Comparison of ENCODE assay signal across 19 cellular contexts in the genomic region with DNA sequence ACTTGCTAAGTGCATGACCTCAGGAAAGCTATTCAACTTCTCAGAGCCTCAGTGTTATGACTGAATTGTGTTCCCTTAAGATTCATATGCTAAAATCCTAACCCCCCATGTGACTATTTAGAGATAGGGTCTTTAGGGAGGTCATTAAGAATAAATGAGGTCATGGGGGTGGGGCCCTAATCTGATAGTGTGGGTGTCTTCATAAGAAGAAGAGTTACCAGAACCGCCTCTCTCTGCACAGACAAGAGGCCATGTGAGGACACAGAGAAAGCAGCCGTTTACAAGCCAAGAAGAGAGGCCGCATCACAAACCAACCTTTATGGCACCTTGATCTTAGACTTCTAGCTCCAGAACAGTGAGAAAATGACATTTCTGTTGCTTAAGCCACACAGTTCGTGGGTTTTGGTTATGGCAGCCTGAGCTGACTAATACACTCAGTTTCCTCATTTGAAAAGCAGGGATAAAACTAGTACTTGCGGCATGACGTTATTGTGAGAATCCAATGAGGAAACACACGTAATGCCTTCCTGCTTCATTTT. TPM values are rescaled to one million over a fixed set of nuclear protein-coding genes. Genes with fewer than 3 reads are reported as not detected.
DNase-seq lines count a peak whose midpoint lies in the region; ATAC-seq, FAIRE-seq and TF ChIP-seq lines count a peak whose summit lies in the region.
"Had no signal": no experiment of that assay in that cellular context is flagged by ENCODE, and none has a peak within 500 bp of the region (broad histone marks: within the 10 kb centered on the region; RNA-seq: fewer than 3 reads in every experiment).

No MANE protein-coding gene starts in this region.

- H3K9me3 Mint-ChIP-seq in MCF 10A (ENCODE audit: unreplicated experiment), result no peaks in the 10 kb centered on the region
- H3K9me3 Mint-ChIP-seq: CD8-positive, alpha-beta T cell; naive thymus-derived CD8-positive, alpha-beta T cell; stimulated activated naive CD8-positive, alpha-beta T cell treated with anti-CD3 and anti-CD28 coated beads, Interleukin-15, Interleukin-2, amounts not matched to agents 100 ng/mL and 50 ng/mL, for 24 hours had no signal

- peaks cover 36% of the 10 kb centered on the region for H3K4me1 ChIP-seq in A549
- H3K4me1 ChIP-seq in Peyer's patch, result no peaks in the 10 kb centered on the region
- H3K4me1 ChIP-seq in heart left ventricle, result peaks cover 0 to 26% (median 6%) of the 10 kb centered on the region in 12 donors

- H3K36me3 ChIP-seq in KOPT-K1 (ENCODE audit: insufficient read depth, low read length) (no peaks in the 10 kb centered on the region), Peyer's patch (no peaks in the 10 kb centered on the region), heart left ventricle (no peaks in the 10 kb centered on the region)
- H3K36me3 ChIP-seq: vagina had no signal

- ATAC-seq in A549 (no peak), left colon (peak; percentile 23), heart left ventricle (no peak)
- ATAC-seq: CD8-positive, alpha-beta T cell; naive thymus-derived CD8-positive, alpha-beta T cell; psoas muscle had no signal

- FAIRE-seq in A549 (lab: Jason Lieb, UNC), result no peak

- 83% methylated on average over 7 of the region's 7 CpGs for WGBS in A549 (ENCODE audit: missing lambda C conversion rate)
- 78 to 89% (median 81%) methylated on average over 7 of the region's 7 CpGs for WGBS in heart left ventricle, 4 donors

- no peaks in the 10 kb centered on the region for H3K27me3 ChIP-seq in Peyer's patch
- H3K27me3 ChIP-seq in heart left ventricle, result no peaks in the 10 kb centered on the region
- H3K27me3 ChIP-seq: vagina had no signal

- TF ChIP-seq CTCF in A549 (IDR thresholded peaks at IDR 0.05) (no peak), MCF 10A (IDR thresholded peaks at IDR 0.05; ENCODE audit: unreplicated experiment) (no peak), Peyer's patch (IDR thresholded peaks at IDR 0.05) (no peak), heart left ventricle (IDR thresholded peaks at IDR 0.05) (no peak)

- H3K27ac ChIP-seq in A549 (peak overlapping the region; percentile 62 to 80; a peak in 5 of 6 replicates), KOPT-K1 (ENCODE audit: low read depth, low read length, poor library complexity, severe bottlenecking) (peak overlapping the region; percentile 70), Peyer's patch (no peak overlapping the region), heart left ventricle (peak overlapping the region in 1 of 12 donors; percentile 28)
- H3K27ac ChIP-seq: epithelial cell of prostate, psoas muscle, vagina, VCaP had no signal

- H3K4me1 Mint-ChIP-seq in MCF 10A (ENCODE audit: insufficient read depth, unreplicated experiment), result peaks cover 2% of the 10 kb centered on the region

- no peak overlapping the region for H3K4me2 ChIP-seq in A549

- H3K9me3 ChIP-seq in A549 (no peaks in the 10 kb centered on the region), KOPT-K1 (ENCODE audit: insufficient read depth, low read length, poor library complexity, severe bottlenecking) (no peaks in the 10 kb centered on the region), Peyer's patch (no peaks in the 10 kb centered on the region), heart left ventricle (no peaks in the 10 kb centered on the region)
- H3K9me3 ChIP-seq: psoas muscle, vagina had no signal

- no peak for TF ChIP-seq POLR2A in A549 (IDR thresholded peaks at IDR 0.05; ENCODE audit: low read length)
- no peak for TF ChIP-seq POLR2A in Peyer's patch (IDR thresholded peaks at IDR 0.05)
- TF ChIP-seq POLR2A in heart left ventricle (IDR thresholded peaks at IDR 0.05), result no peak

- H3K36me3 Mint-ChIP-seq in MCF 10A (ENCODE audit: insufficient read depth, unreplicated experiment), result peaks cover 8% of the 10 kb centered on the region
- H3K36me3 Mint-ChIP-seq: CD8-positive, alpha-beta T cell; naive thymus-derived CD8-positive, alpha-beta T cell had no signal

- intact Hi-C loops in left colon (cut with DNase I, micrococcal nuclease), result loop anchor here in 1 of 2 donors (5.0 kb wide), 1 partner anchor 114 kb away; no protein-coding TSS in a partner anchor
- intact Hi-C loops in MCF 10A (cut with micrococcal nuclease), result no loop called here
- intact Hi-C loops in heart left ventricle (cut with DNase I), result no loop called here

- H3K27ac Mint-ChIP-seq in MCF 10A (ENCODE audit: low read depth, unreplicated experiment), result no peak overlapping the region
- H3K27ac Mint-ChIP-seq: CD8-positive, alpha-beta T cell; stimulated activated naive CD8-positive, alpha-beta T cell treated with anti-CD3 and anti-CD28 coated beads, Interleukin-15, Interleukin-2, amounts not matched to agents 100 ng/mL and 50 ng/mL, for 24 hours had no signal

- no peak for DNase-seq in A549 (ENCODE audit: low read depth in 1 of 2, low spot score in 1 of 2)
- peak; percentile 39 for DNase-seq in SK-N-DZ (ENCODE audit: low spot score)
- no peak for DNase-seq in left colon
- no peak for DNase-seq in GM19240 (ENCODE audit: insufficient read length, low spot score)
- DNase-seq in MCF 10A (ENCODE audit: unreplicated experiment), result no peak
- no peak for DNase-seq in Peyer's patch
- no peak for DNase-seq in heart left ventricle
- DNase-seq: CD8-positive, alpha-beta T cell; naive thymus-derived CD8-positive, alpha-beta T cell; NCI-H1694; psoas muscle had no signal

- POLR2A ChIA-PET in A549 (lab: Yijun Ruan, JAX) (interaction anchor here (1.0 to 4.6 kb wide), 3 partner anchors 9 to 118 kb away, joined by 4 to 30 read pairs (median 17); a partner anchor contains a TSS), MCF 10A (lab: Yijun Ruan, JAX) (interaction anchor here (0.6 to 1.7 kb wide), 6 partner anchors 9 to 112 kb away, joined by 3 to 6 read pairs (median 3); a partner anchor contains a TSS)

- H3K4me3 ChIP-seq in A549 (no peak overlapping the region), Peyer's patch (no peak overlapping the region), heart left ventricle (no peak overlapping the region)
- H3K4me3 ChIP-seq: psoas muscle, vagina had no signal

- H3K27me3 Mint-ChIP-seq in MCF 10A (ENCODE audit: insufficient read depth, unreplicated experiment), result no peaks in the 10 kb centered on the region
- H3K27me3 Mint-ChIP-seq: naive thymus-derived CD8-positive, alpha-beta T cell; stimulated activated naive CD8-positive, alpha-beta T cell treated with anti-CD3 and anti-CD28 coated beads, Interleukin-15, Interleukin-2, amounts not matched to agents 100 ng/mL and 50 ng/mL, for 24 hours had no signal

- no peak for TF ChIP-seq EP300 in A549 (IDR thresholded peaks at IDR 0.05)

- no peak for TF ChIP-seq RAD21 in A549 (conservative IDR thresholded peaks at IDR 0.05 in 1 of 2, IDR thresholded peaks at IDR 0.05 in 1 of 2)

- CTCF ChIA-PET in A549 (lab: Yijun Ruan, JAX), result interaction anchor here (1.0 to 41.9 kb wide), 6 partner anchors 7 to 117 kb away, joined by 3 to 1185 read pairs (median 5); a partner anchor contains a TSS
- CTCF ChIA-PET in MCF 10A (lab: Yijun Ruan, JAX), result interaction anchor here (0.7 to 12.3 kb wide), 4 partner anchors 9 to 502 kb away, joined by 3 to 293 read pairs (median 6); no protein-coding TSS in a partner anchor

- H3K4me3 Mint-ChIP-seq in MCF 10A (ENCODE audit: unreplicated experiment), result no peak overlapping the region
- H3K4me3 Mint-ChIP-seq: CD8-positive, alpha-beta T cell; naive thymus-derived CD8-positive, alpha-beta T cell; stimulated activated naive CD8-positive, alpha-beta T cell treated with anti-CD3 and anti-CD28 coated beads, Interleukin-15, Interleukin-2, amounts not matched to agents 100 ng/mL and 50 ng/mL, for 24 hours had no signal

- no TSS peak for BruUV-seq in MCF 10A (replicated peaks; lab: Mats Ljungman, UMichigan)

TF ChIP-seq in A549, 52 proteins besides CTCF, POLR2A, EP300 and RAD21:
- no peak for TF ChIP-seq TP53 (CRISPR knock-in tag; IDR thresholded peaks at IDR 0.05)
- TF ChIP-seq, protein P1, sequence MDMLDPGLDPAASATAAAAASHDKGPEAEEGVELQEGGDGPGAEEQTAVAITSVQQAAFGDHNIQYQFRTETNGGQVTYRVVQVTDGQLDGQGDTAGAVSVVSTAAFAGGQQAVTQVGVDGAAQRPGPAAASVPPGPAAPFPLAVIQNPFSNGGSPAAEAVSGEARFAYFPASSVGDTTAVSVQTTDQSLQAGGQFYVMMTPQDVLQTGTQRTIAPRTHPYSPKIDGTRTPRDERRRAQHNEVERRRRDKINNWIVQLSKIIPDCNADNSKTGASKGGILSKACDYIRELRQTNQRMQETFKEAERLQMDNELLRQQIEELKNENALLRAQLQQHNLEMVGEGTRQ (IDR thresholded peaks at IDR 0.05), result no peak
- TF ChIP-seq FOSB (CRISPR knock-in tag; IDR thresholded peaks at IDR 0.05), result no peak
- no peak for TF ChIP-seq RCOR1 (IDR thresholded peaks at IDR 0.05; ENCODE audit: low read depth, low read length)
- no peak for TF ChIP-seq KDM1A (IDR thresholded peaks at IDR 0.05; ENCODE audit: low read depth)
- no peak for TF ChIP-seq RARB (CRISPR knock-in tag; IDR thresholded peaks at IDR 0.05)
- TF ChIP-seq HEYL (CRISPR knock-in tag; IDR thresholded peaks at IDR 0.05), result no peak
- TF ChIP-seq NR3C1 (IDR thresholded peaks at IDR 0.05), result no peak
- TF ChIP-seq MAFK (IDR thresholded peaks at IDR 0.05; ENCODE audit: partially characterized antibody), result no peak

RNA-seq across cellular contexts. Expression of a gene that starts 9.9 kb away (rescaled TPM):
- polyA plus RNA-seq in A549 (2011; rRNA removed) (1.3 and 1.8 TPM in 2 replicates), A549 (2017; fragmentation: RNase III; extraction: RNeasy Plus Mini Kit Qiagen cat#74134 plus additional on column Dnase treatment) (1.4 to 1.5 TPM (median 1.4 TPM) in 3 replicates), heart left ventricle (not detected)
- 0.48 and 0.69 TPM in 2 replicates for polyA plus RNA-seq in A549 (2012; cell fraction: cytosol; rRNA removed)
- polyA plus RNA-seq in A549 (2012; cell fraction: nucleus; rRNA removed), result 2.1 and 3.2 TPM in 2 replicates
- polyA minus RNA-seq in A549 (2011; rRNA and poly(A)+ RNA removed), result 0.83 and 1.9 TPM in 2 replicates
- polyA plus RNA-seq in SK-N-DZ (2014; cell fraction: cytosol; rRNA removed), result 0.07 TPM in 1 of 2 replicates, not detected in the other
- 1.5 and 1.8 TPM in 2 replicates for polyA plus RNA-seq in SK-N-DZ (2014; cell fraction: nucleus; rRNA removed)
- total RNA-seq in left colon (1 to 10 TPM; 4.7 to 6.3 TPM), MCF 10A (2022) (0.84 and 2.2 TPM in 2 replicates), Peyer's patch (10 to 100 TPM; 12.4 to 38.0 (median 15.2) TPM), heart left ventricle (not detected)
- total RNA-seq: glomerular endothelial cell, lung microvascular endothelial cell, RPMI7951, vagina had no signal
- polyA plus RNA-seq: naive thymus-derived CD8-positive, alpha-beta T cell had no signal

RNA-seq across cellular contexts. Expression of a gene that starts 18.2 kb away (rescaled TPM):
- polyA plus RNA-seq in A549 (2011; rRNA removed) (81.0 and 94.6 TPM in 2 replicates), A549 (2017; fragmentation: RNase III; extraction: RNeasy Plus Mini Kit Qiagen cat#74134 plus additional on column Dnase treatment) (53.0 to 61.3 TPM (median 57.5 TPM) in 3 replicates), heart left ventricle (10 to 100 TPM in 1 of 2 donors, 1 to 10 TPM in 1; 2.9 to 15.6 TPM)
- 127 and 130 TPM in 2 replicates for polyA plus RNA-seq in A549 (2012; cell fraction: cytosol; rRNA removed)
- polyA plus RNA-seq in A549 (2012; cell fraction: nucleus; rRNA removed), result 94.4 and 121 TPM in 2 replicates
- polyA minus RNA-seq in A549 (2011; rRNA and poly(A)+ RNA removed), result 57.0 and 66.1 TPM in 2 replicates
- polyA plus RNA-seq in SK-N-DZ (2014; cell fraction: cytosol; rRNA removed), result 4.5 and 20.2 TPM in 2 replicates
- 3.2 and 13.6 TPM in 2 replicates for polyA plus RNA-seq in SK-N-DZ (2014; cell fraction: nucleus; rRNA removed)
- total RNA-seq in left colon (10 to 100 TPM; 97.7 to 98.2 TPM), MCF 10A (2022) (173 and 188 TPM in 2 replicates), Peyer's patch (10 to 100 TPM; 22.4 to 61.9 (median 33.2) TPM), heart left ventricle (10 to 100 TPM in 3 of 9 donors, 1 to 10 TPM in 6; 2.8 to 91.6 (median 4.5) TPM)

Comparison
In these comparisons a context has a peak if more than half of its experiments do, and no peak if none do; other contexts are left out.
1. H3K27ac ChIP-seq: peak in A549 (2 of 2) and KOPT-K1 (single experiment); none in Peyer's patch (0 of 4).